8 cellular contexts compared by ENCODE assay signal in genomic region chr5:65076251-65076869, GRCh38.
DNase-seq lines count a peak whose midpoint lies in the region; ATAC-seq and TF ChIP-seq lines count a peak whose summit lies in the region.

No MANE protein-coding gene starts in this region.

- DNase-seq in amniotic epithelial cell (ENCODE audit: low read depth) (peak; percentile 98), left lobe of liver (ENCODE audit: low spot score) (no peak), DMS114 treated with DMSO at 0.1 percent for 48 hours (lab: John Stamatoyannopoulos, UW; ENCODE audit: unreplicated experiment) (no peak)
- peak; percentile 58 for DNase-seq in stimulated activated naive CD8-positive, alpha-beta T cell treated with anti-CD3 and anti-CD28 coated beads, Interleukin-15, Interleukin-2, amounts not matched to agents 100 U/mL and 50 U/mL, for 24 hours

- no peak overlapping the region for H3K27ac ChIP-seq in C4-2B

- ATAC-seq in GM19035 (IDR thresholded peaks at IDR 0.05; ENCODE audit: unreplicated experiment) (peak; percentile 82), HG03342 (IDR thresholded peaks at IDR 0.05; ENCODE audit: unreplicated experiment) (peak; percentile 85), SK-N-SH treated with all-trans-retinoic acid at 6 μM for 48 hours (peak; percentile 94), left lobe of liver (peak; percentile 56)
- ATAC-seq in stimulated activated naive CD8-positive, alpha-beta T cell treated with anti-CD3 and anti-CD28 coated beads, Interleukin-15, Interleukin-2, amounts not matched to agents 100 U/mL and 50 U/mL, for 24 hours = peak; percentile 98

- TF ChIP-seq CTCF in C4-2B (conservative IDR thresholded peaks at IDR 0.05) = peak; percentile 64

TF ChIP-seq in SK-N-SH treated with all-trans-retinoic acid at 6 μM for 48 hours, 23 proteins besides CTCF, POLR2A, EP300 and RAD21:
- no peak for TF ChIP-seq ZNF70 (CRISPR knock-in tag; IDR thresholded peaks at IDR 0.05)

Comparison
In these comparisons a context has a peak if more than half of its experiments do, and no peak if none do; other contexts are left out.
1. DNase-seq: peak in amniotic epithelial cell (single experiment) and stimulated activated naive CD8-positive, alpha-beta T cell treated with anti-CD3 and anti-CD28 coated beads, Interleukin-15, Interleukin-2, amounts not matched to agents 100 U/mL and 50 U/mL, for 24 hours (single experiment); none in left lobe of liver (single experiment) and DMS114 treated with DMSO at 0.1 percent for 48 hours (single experiment).
2. Peak in every context shown above with its lines, with median percentiles within 50 percentile points of each other: ATAC-seq.